18 cellular contexts compared by ENCODE assay signal in genomic region chr3:61040618-61041017, GRCh38.
"Had no signal": no experiment of that assay in that cellular context is flagged by ENCODE, and none has a peak within 500 bp of the region (broad histone marks: within the 10 kb centered on the region; RNA-seq: fewer than 3 reads in every experiment).

No MANE protein-coding gene starts in this region.

- H3K36me3 ChIP-seq: neural progenitor cell, neutrophil, ovary, pancreas, prostate gland, right atrium auricular region, right lobe of liver, sigmoid colon had no signal

- H3K27ac ChIP-seq: neural progenitor cell, neutrophil, ovary, pancreas, parathyroid adenoma, prostate gland, psoas muscle, right atrium auricular region, right lobe of liver, sigmoid colon, skin epidermis, spleen had no signal

- H3K9me3 ChIP-seq: neutrophil, ovary, pancreas, prostate gland, right lobe of liver had no signal

- H3K4me3 ChIP-seq: neural progenitor cell, ovary, pancreas, prostate gland, psoas muscle, right atrium auricular region, right lobe of liver, sigmoid colon, skin epidermis, smooth muscle cell, spleen had no signal

- ATAC-seq: naive thymus-derived CD8-positive, alpha-beta T cell; natural killer cell; natural killer cell treated with Interleukin-12 subunit alpha and Interleukin-12 subunit beta and Interleukin-15 and Interleukin-18, amount 100 ng/mL, for 72 hours; pancreas; psoas muscle; right cardiac atrium; right lobe of liver; sciatic nerve had no signal

- H3K4me1 ChIP-seq: neural progenitor cell, pancreas, parathyroid adenoma, prostate gland, psoas muscle, right atrium auricular region, right lobe of liver, sigmoid colon, spleen had no signal
